24 cellular contexts compared by ENCODE assay signal in genomic region chr4:15013585-15013984, GRCh38. TPM values are rescaled to one million over a fixed set of nuclear protein-coding genes. Genes with fewer than 3 reads are reported as not detected.
DNase-seq lines count a peak whose midpoint lies in the region; ATAC-seq, FAIRE-seq and TF ChIP-seq lines count a peak whose summit lies in the region.
"Had no signal": no experiment of that assay in that cellular context is flagged by ENCODE, and none has a peak within 500 bp of the region (broad histone marks: within the 10 kb centered on the region; RNA-seq: fewer than 3 reads in every experiment).

No MANE protein-coding gene starts in this region.

- peaks cover 44% of the 10 kb centered on the region for H3K4me1 ChIP-seq in vagina
- no peaks in the 10 kb centered on the region for H3K4me1 ChIP-seq in CD8-positive, alpha-beta T cell (ENCODE audit: insufficient read depth, low read length)
- H3K4me1 ChIP-seq: SJCRH30 had no signal

- DNase-seq in SK-N-MC (ENCODE audit: low read depth, low spot score) (no peak), fibroblast of villous mesenchyme (ENCODE audit: low read depth) (peak; percentile 43), pons (ENCODE audit: low spot score) (peak; percentile 60), vagina (ENCODE audit: extremely low spot score in 2 of 2) (no peak), midbrain (lab: John Stamatoyannopoulos, UW) (no peak), H54 (ENCODE audit: insufficient read length, low spot score) (no peak), DMS153 (lab: John Stamatoyannopoulos, UW) (no peak)
- DNase-seq in CD8-positive, alpha-beta T cell: no peak
- DNase-seq: DMS53, EL, GF-D8, GM23248, KBM-7, NCI-H1092 treated with DMSO at 0.1 percent for 48 hours, NCI-H1436 treated with DMSO at 0.1 percent for 48 hours, NCI-H2029, NCI-H345, NCI-H524, NCI-H774, SJCRH30 had no signal

- H3K27ac Mint-ChIP-seq in CD8-positive, alpha-beta T cell: no peak overlapping the region

- intact Hi-C loops in vagina (cut with DNase I): no loop called here
- intact Hi-C loops in CD8-positive, alpha-beta T cell (cut with DNase I, micrococcal nuclease): no loop called here

- TF ChIP-seq CTCF in fibroblast of villous mesenchyme (IDR thresholded peaks at IDR 0.05; ENCODE audit: insufficient read depth, low read depth, low read length): no peak
- no peak for TF ChIP-seq CTCF in vagina (IDR thresholded peaks at IDR 0.05)
- no peak for TF ChIP-seq CTCF in CD8-positive, alpha-beta T cell (IDR thresholded peaks at IDR 0.05)

- H3K9me3 Mint-ChIP-seq in CD8-positive, alpha-beta T cell: no peaks in the 10 kb centered on the region

- H3K4me1 Mint-ChIP-seq in CD8-positive, alpha-beta T cell (ENCODE audit: low read depth): peaks cover 42% of the 10 kb centered on the region

- peaks cover 49% of the 10 kb centered on the region for H3K36me3 Mint-ChIP-seq in CD8-positive, alpha-beta T cell

- FAIRE-seq in H54 (lab: Jason Lieb, UNC): no peak

- POLR2A ChIA-PET in CD8-positive, alpha-beta T cell (lab: Charles Lee): interaction anchor here (1.5 kb wide), 1 partner anchor 9 kb away, joined by 3 read pairs; no protein-coding TSS in a partner anchor

- no peak overlapping the region for H3K4me3 Mint-ChIP-seq in CD8-positive, alpha-beta T cell

- peak overlapping the region; percentile 64; the same call in 1 of the 2 replicates for H3K27ac ChIP-seq in SK-N-MC
- H3K27ac ChIP-seq in vagina: peak overlapping the region; percentile 28
- H3K27ac ChIP-seq in CD8-positive, alpha-beta T cell (ENCODE audit: low read depth, low read length): no peak overlapping the region
- H3K27ac ChIP-seq: C4-2B, GM23248, HL-60, SJCRH30 had no signal

- H3K36me3 ChIP-seq in SK-N-MC (ENCODE audit: insufficient read depth, low read length): peaks cover 94% of the 10 kb centered on the region
- H3K36me3 ChIP-seq in vagina: peaks cover 0 to 32% of the 10 kb centered on the region in 2 donors
- H3K36me3 ChIP-seq in CD8-positive, alpha-beta T cell (ENCODE audit: insufficient read depth, low read length): no peaks in the 10 kb centered on the region
- H3K36me3 ChIP-seq: SJCRH30 had no signal

- CTCF ChIA-PET in CD8-positive, alpha-beta T cell (lab: Charles Lee): interaction anchor here (0.6 to 1.1 kb wide), 2 partner anchors 12 to 444 kb away, joined by 3 read pairs; no protein-coding TSS in a partner anchor

- H3K27me3 Mint-ChIP-seq in CD8-positive, alpha-beta T cell (ENCODE audit: low read depth): no peaks in the 10 kb centered on the region

- no peak overlapping the region for H3K9ac ChIP-seq in SK-N-MC (ENCODE audit: insufficient read length)
- H3K9ac ChIP-seq: GM23248 had no signal

- ATAC-seq in CD8-positive, alpha-beta T cell: no peak
- ATAC-seq: Panc1 had no signal

- H3K9me3 ChIP-seq in SK-N-MC (ENCODE audit: low read depth, low read length) (no peaks in the 10 kb centered on the region), vagina (no peaks in the 10 kb centered on the region)
- no peaks in the 10 kb centered on the region for H3K9me3 ChIP-seq in CD8-positive, alpha-beta T cell (ENCODE audit: low read length)
- H3K9me3 ChIP-seq: HAP-1, SJCRH30 had no signal

- H3K4me3 ChIP-seq in SK-N-MC (no peak overlapping the region; the same call in 1 of the 2 replicates), fibroblast of villous mesenchyme (ENCODE audit: low read depth, low read length) (no peak overlapping the region), vagina (no peak overlapping the region)
- H3K4me3 ChIP-seq in CD8-positive, alpha-beta T cell (ENCODE audit: low read depth, low read length): no peak overlapping the region
- H3K4me3 ChIP-seq: GM23248, HAP-1, SJCRH30 had no signal

- no peaks in the 10 kb centered on the region for H3K27me3 ChIP-seq in vagina
- H3K27me3 ChIP-seq in CD8-positive, alpha-beta T cell (ENCODE audit: insufficient read depth, low read length): no peaks in the 10 kb centered on the region
- H3K27me3 ChIP-seq: SJCRH30 had no signal

- TF ChIP-seq POLR2A in vagina (IDR thresholded peaks at IDR 0.05) (no peak), H54 (IDR thresholded peaks at IDR 0.05; ENCODE audit: low read depth, low read length) (no peak)

RNA-seq across cellular contexts. Expression of gene CPEB2, which starts 11.3 kb away (rescaled TPM):
- total RNA-seq in fibroblast of villous mesenchyme (16.4 and 38.9 TPM in 2 replicates), vagina (40.0 TPM)
- 10 to 100 TPM; 17.7 to 21.8 TPM for total RNA-seq in CD8-positive, alpha-beta T cell

Comparison
In these comparisons a context has a peak if more than half of its experiments do, and no peak if none do; other contexts are left out.
1. DNase-seq: peak in fibroblast of villous mesenchyme (single experiment) and pons (single experiment); none in SK-N-MC (single experiment), vagina (0 of 2), midbrain (single experiment), H54 (single experiment), CD8-positive, alpha-beta T cell (0 of 7) and DMS153 (single experiment).